ENCODE assay signal across 12 cellular contexts in genomic region chr1:161816201-161816600, GRCh38. TPM values are rescaled to one million over a fixed set of nuclear protein-coding genes. Genes with fewer than 3 reads are reported as not detected.
DNase-seq lines count a peak whose midpoint lies in the region; ATAC-seq and TF ChIP-seq lines count a peak whose summit lies in the region.
"Had no signal": no experiment of that assay in that cellular context is flagged by ENCODE, and none has a peak within 500 bp of the region (broad histone marks: within the 10 kb centered on the region; RNA-seq: fewer than 3 reads in every experiment).

No MANE protein-coding gene starts in this region.

- intact Hi-C loops in sigmoid colon (cut with DNase I) (no loop called here), heart right ventricle (cut with DNase I) (no loop called here)

- no peak for TF ChIP-seq POLR2A in sigmoid colon (IDR thresholded peaks at IDR 0.05)

- TF ChIP-seq EP300 in sigmoid colon (IDR thresholded peaks at IDR 0.05), result no peak

- ATAC-seq in GM18870 (IDR thresholded peaks at IDR 0.05; ENCODE audit: unreplicated experiment), result no peak
- no peak for ATAC-seq in heart right ventricle

- TF ChIP-seq CTCF in sigmoid colon (IDR thresholded peaks at IDR 0.05), result no peak
- no peak for TF ChIP-seq CTCF in heart right ventricle (IDR thresholded peaks at IDR 0.05)

- H3K27ac ChIP-seq in sigmoid colon, result peak overlapping the region in 3 of 4 donors; percentile 10 to 69 (median 69)
- no peak overlapping the region for H3K27ac ChIP-seq in heart right ventricle
- H3K27ac ChIP-seq: right atrium auricular region had no signal

- H3K36me3 ChIP-seq in sigmoid colon (peaks cover 0 to 17% (median 4%) of the 10 kb centered on the region in 4 donors), heart right ventricle (peaks cover 0 to 79% (median 12%) of the 10 kb centered on the region in 9 donors)

- DNase-seq in H4 (ENCODE audit: low spot score), result peak; percentile 12
- peak; percentile 70 for DNase-seq in NCI-H2107 treated with DMSO at 0.1 percent for 48 hours (lab: John Stamatoyannopoulos, UW; ENCODE audit: unreplicated experiment)
- peak; percentile 66 for DNase-seq in fibroblast of gingiva (ENCODE audit: low read depth)
- no peak for DNase-seq in sigmoid colon
- no peak for DNase-seq in heart right ventricle
- no peak for DNase-seq in SW 1271 (lab: John Stamatoyannopoulos, UW)
- DNase-seq: activated CD4-positive, alpha-beta T cell treated with anti-CD3 and anti-CD28 coated beads, Interleukin-2, amount 10 ng/mL, durations not matched to agents 24 days and 14 days; cerebellar nuclear complex; erythroblast; NCI-H1436 had no signal

- H3K4me3 ChIP-seq in sigmoid colon, result no peak overlapping the region
- H3K4me3 ChIP-seq in heart right ventricle, result no peak overlapping the region
- H3K4me3 ChIP-seq: right atrium auricular region had no signal

- H3K27me3 ChIP-seq in sigmoid colon (no peaks in the 10 kb centered on the region), heart right ventricle (no peaks in the 10 kb centered on the region)
- H3K27me3 ChIP-seq: right atrium auricular region had no signal

- peaks cover 0 to 30% (median 17%) of the 10 kb centered on the region in 4 donors for H3K4me1 ChIP-seq in sigmoid colon
- H3K4me1 ChIP-seq in heart right ventricle, result peaks cover 0 to 4% (median 0%) of the 10 kb centered on the region in 9 donors
- H3K4me1 ChIP-seq: right atrium auricular region had no signal

- 94 to 100% methylated on average over 1 of the region's 1 CpG for whole genome bisulfite sequencing in sigmoid colon, 2 donors
- WGBS in heart right ventricle, 2 donors, result 98 to 100% methylated on average over 1 of the region's 1 CpG

- no peaks in the 10 kb centered on the region for H3K9me3 ChIP-seq in sigmoid colon
- no peaks in the 10 kb centered on the region for H3K9me3 ChIP-seq in heart right ventricle
- H3K9me3 ChIP-seq: right atrium auricular region had no signal

RNA-seq across cellular contexts. Expression of gene ATF6, which starts 50.1 kb away (rescaled TPM):
- 27.1 and 28.8 TPM in 2 replicates for total RNA-seq in H4 (2014; rRNA removed; shearing (Covaris generic))
- total RNA-seq in sigmoid colon (10 to 100 TPM; 26.3 to 28.1 (median 27.6) TPM), heart right ventricle (10 to 100 TPM; 13.4 to 20.9 (median 16.0) TPM)
- polyA plus RNA-seq in sigmoid colon (1 to 10 TPM; 2.3 to 9.0 (median 3.0) TPM), heart right ventricle (1 to 10 TPM; 2.6 to 9.4 TPM)

Comparison
In these comparisons a context has a peak if more than half of its experiments do, and no peak if none do; other contexts are left out.
1. DNase-seq: peak in H4 (single experiment), NCI-H2107 treated with DMSO at 0.1 percent for 48 hours (single experiment) and fibroblast of gingiva (single experiment); none in sigmoid colon (single experiment), heart right ventricle (0 of 2) and SW 1271 (0 of 2).
2. H3K27ac ChIP-seq: peak in sigmoid colon (3 of 4); none in heart right ventricle (0 of 10).